16 cellular contexts compared by ENCODE assay signal in the genomic region with DNA sequence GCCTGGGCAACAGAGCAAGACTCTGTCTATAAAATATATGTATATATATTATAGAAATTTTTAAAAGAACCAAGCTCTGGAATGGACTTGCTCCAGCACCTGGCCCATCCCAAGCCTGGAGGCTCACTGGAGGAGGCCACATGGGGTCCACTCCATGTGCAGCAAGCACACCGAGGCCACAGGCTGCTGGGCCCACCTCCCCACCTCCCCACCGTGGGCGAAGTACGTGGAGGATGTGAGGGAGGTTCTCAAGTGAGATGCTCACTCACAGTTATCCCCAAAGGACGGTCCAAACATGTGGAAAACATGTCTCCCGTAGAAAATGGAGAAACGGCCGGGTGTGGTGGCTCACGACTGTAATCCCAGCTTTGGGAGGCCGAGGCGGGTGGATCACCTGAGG. TPM values are rescaled to one million over a fixed set of nuclear protein-coding genes. Genes with fewer than 3 reads are reported as not detected.
DNase-seq lines count a peak whose midpoint lies in the region; ATAC-seq and TF ChIP-seq lines count a peak whose summit lies in the region.
"Had no signal": no experiment of that assay in that cellular context is flagged by ENCODE, and none has a peak within 500 bp of the region (broad histone marks: within the 10 kb centered on the region; RNA-seq: fewer than 3 reads in every experiment).

No MANE protein-coding gene starts in this region.

- H3K23ac ChIP-seq in mesendoderm (ENCODE audit: low read length) = peak overlapping the region; percentile 51

- no peak overlapping the region for H2BK15ac ChIP-seq in mesendoderm (replicated peaks; ENCODE audit: low read depth)

- no peak overlapping the region for H3K4me2 ChIP-seq in mesendoderm (ENCODE audit: low read length)

- WGBS in mesendoderm (ENCODE audit: extremely low coverage, insufficient coverage, low lambda C conversion rate) = no CpG with 5 or more reads among the region's 11 CpGs
- WGBS in thyroid gland, 2 donors = 88 to 94% methylated on average over 11 of the region's 11 CpGs

- no peak for DNase-seq in activated CD4-positive, alpha-beta T cell treated with anti-CD3 and anti-CD28 coated beads, Interleukin-2, amount 10 ng/mL, durations not matched to agents 7 days and 5 days
- DNase-seq in activated CD4-positive, alpha-beta T cell treated with anti-CD3 and anti-CD28 coated beads, Interleukin-2, amount 50 U/mL, for 48 hours = no peak
- no peak for DNase-seq in activated T-helper 1 cell treated with anti-CD3 and anti-CD28 coated beads, Interleukin-12 subunit alpha, Interleukin-12 subunit beta, Interleukin-2, Interleukin-4 antibody, amounts not matched to agents 30 ng/mL and 10 ng/mL and 1 ng/mL, durations not matched to agents 14 hours and 24 hours and 36 hours (ENCODE audit: low spot score)
- DNase-seq in mesendoderm (no peak), thyroid gland (no peak)
- DNase-seq: activated gamma-delta T cell, cerebellar nuclear complex, left cardiac atrium, NCI-H187 treated with DMSO at 0.1 percent for 48 hours had no signal

- no peaks in the 10 kb centered on the region for H3K9me3 ChIP-seq in thyroid gland

- CTCF ChIA-PET in activated CD4-positive, alpha-beta T cell treated with anti-CD3 and anti-CD28 coated beads, Interleukin-2, amount 10 ng/mL, durations not matched to agents 7 days and 5 days (lab: Charles Lee) = interaction anchor here (0.7 to 1.5 kb wide), 4 partner anchors 13 to 456 kb away, joined by 3 to 4 read pairs (median 4); partner anchors contain the start of gene SCLY

- peaks cover 2% of the 10 kb centered on the region for H3K27me3 Mint-ChIP-seq in activated CD4-positive, alpha-beta T cell treated with anti-CD3 and anti-CD28 coated beads, Interleukin-2, amount 10 ng/mL, durations not matched to agents 7 days and 5 days
- peaks cover 3% of the 10 kb centered on the region for H3K27me3 Mint-ChIP-seq in activated T-helper 1 cell treated with anti-CD3 and anti-CD28 coated beads, Interleukin-12 subunit alpha, Interleukin-12 subunit beta, Interleukin-2, Interleukin-4 antibody, amounts not matched to agents 30 ng/mL and 10 ng/mL and 1 ng/mL, durations not matched to agents 14 hours and 24 hours and 36 hours (ENCODE audit: insufficient read depth)

- H3K4me1 ChIP-seq in mesendoderm (ENCODE audit: control insufficient read depth, low read depth, low read length) (peaks cover 18% of the 10 kb centered on the region), thyroid gland (peaks cover 10 to 12% of the 10 kb centered on the region in 2 donors)

- POLR2A ChIA-PET in activated CD4-positive, alpha-beta T cell treated with anti-CD3 and anti-CD28 coated beads, Interleukin-2, amount 10 ng/mL, durations not matched to agents 7 days and 5 days (lab: Charles Lee) = no interaction called here

- peak overlapping the region; percentile 18 for H2BK120ac ChIP-seq in mesendoderm (ENCODE audit: low read depth, low read length)

- intact Hi-C loops in activated T-helper 1 cell treated with anti-CD3 and anti-CD28 coated beads, Interleukin-12 subunit alpha, Interleukin-12 subunit beta, Interleukin-2, Interleukin-4 antibody, amounts not matched to agents 30 ng/mL and 10 ng/mL and 1 ng/mL, durations not matched to agents 14 hours and 24 hours and 36 hours (cut with micrococcal nuclease) = no loop called here
- intact Hi-C loops in thyroid gland (cut with DNase I) = no loop called here

- no peak for TF ChIP-seq CTCF in thyroid gland (IDR thresholded peaks at IDR 0.05)

- H3K36me3 Mint-ChIP-seq in activated CD4-positive, alpha-beta T cell treated with anti-CD3 and anti-CD28 coated beads, Interleukin-2, amount 10 ng/mL, durations not matched to agents 7 days and 5 days (ENCODE audit: low read depth) = no peaks in the 10 kb centered on the region
- H3K36me3 Mint-ChIP-seq in activated T-helper 1 cell treated with anti-CD3 and anti-CD28 coated beads, Interleukin-12 subunit alpha, Interleukin-12 subunit beta, Interleukin-2, Interleukin-4 antibody, amounts not matched to agents 30 ng/mL and 10 ng/mL and 1 ng/mL, durations not matched to agents 14 hours and 24 hours and 36 hours (ENCODE audit: low read depth) = no peaks in the 10 kb centered on the region

- H4K5ac ChIP-seq in mesendoderm (ENCODE audit: low read length) = no peak overlapping the region

- TF ChIP-seq POLR2A in thyroid gland (IDR thresholded peaks at IDR 0.05) = no peak

- H2BK5ac ChIP-seq in mesendoderm (ENCODE audit: low read length) = peak overlapping the region; percentile 97

- ATAC-seq in HG02623 (IDR thresholded peaks at IDR 0.05; ENCODE audit: unreplicated experiment) (no peak), HG03159 (IDR thresholded peaks at IDR 0.05; ENCODE audit: unreplicated experiment) (no peak), HG02571 (IDR thresholded peaks at IDR 0.05; ENCODE audit: unreplicated experiment) (no peak)

- H3K9ac ChIP-seq in mesendoderm (ENCODE audit: low read length) = peak overlapping the region; percentile 29
- H3K9ac ChIP-seq: parathyroid adenoma had no signal

- H3K27ac ChIP-seq in mesendoderm (ENCODE audit: low read depth, low read length) (peak overlapping the region; percentile 65), thyroid gland (peak overlapping the region in 2 of 3 donors; percentile 55 to 80)

- H3K27ac Mint-ChIP-seq in activated CD4-positive, alpha-beta T cell treated with anti-CD3 and anti-CD28 coated beads, Interleukin-2, amount 10 ng/mL, durations not matched to agents 7 days and 5 days = peak overlapping the region; percentile 85
- peak overlapping the region; percentile 85 for H3K27ac Mint-ChIP-seq in activated T-helper 1 cell treated with anti-CD3 and anti-CD28 coated beads, Interleukin-12 subunit alpha, Interleukin-12 subunit beta, Interleukin-2, Interleukin-4 antibody, amounts not matched to agents 30 ng/mL and 10 ng/mL and 1 ng/mL, durations not matched to agents 14 hours and 24 hours and 36 hours

- no peak overlapping the region for H3K4me3 Mint-ChIP-seq in activated CD4-positive, alpha-beta T cell treated with anti-CD3 and anti-CD28 coated beads, Interleukin-2, amount 10 ng/mL, durations not matched to agents 7 days and 5 days
- H3K4me3 Mint-ChIP-seq in activated T-helper 1 cell treated with anti-CD3 and anti-CD28 coated beads, Interleukin-12 subunit alpha, Interleukin-12 subunit beta, Interleukin-2, Interleukin-4 antibody, amounts not matched to agents 30 ng/mL and 10 ng/mL and 1 ng/mL, durations not matched to agents 14 hours and 24 hours and 36 hours = no peak overlapping the region
- H3K4me3 Mint-ChIP-seq: WTC11 had no signal

- H3K36me3 ChIP-seq in mesendoderm (ENCODE audit: control insufficient read depth, insufficient read depth, low read length) (no peaks in the 10 kb centered on the region), thyroid gland (no peaks in the 10 kb centered on the region)

- H3K18ac ChIP-seq in mesendoderm (ENCODE audit: low read length) = peak overlapping the region; percentile 41

- peak overlapping the region; percentile 91 for H3K56ac ChIP-seq in mesendoderm (ENCODE audit: low read length)

- H2AK5ac ChIP-seq in mesendoderm (ENCODE audit: low read length) = peak overlapping the region; percentile 98

- no peaks in the 10 kb centered on the region for H3K79me1 ChIP-seq in mesendoderm (ENCODE audit: low read length)

- H3K27me3 ChIP-seq in mesendoderm (ENCODE audit: insufficient read depth, low read length, poor library complexity) (no peaks in the 10 kb centered on the region), thyroid gland (no peaks in the 10 kb centered on the region)

- H3K4me3 ChIP-seq in mesendoderm (ENCODE audit: low read length) (no peak overlapping the region), thyroid gland (replicated peaks in 1 of 3) (no peak overlapping the region)

- H3K4me1 Mint-ChIP-seq in activated CD4-positive, alpha-beta T cell treated with anti-CD3 and anti-CD28 coated beads, Interleukin-2, amount 10 ng/mL, durations not matched to agents 7 days and 5 days = peaks cover 21% of the 10 kb centered on the region
- H3K4me1 Mint-ChIP-seq in activated T-helper 1 cell treated with anti-CD3 and anti-CD28 coated beads, Interleukin-12 subunit alpha, Interleukin-12 subunit beta, Interleukin-2, Interleukin-4 antibody, amounts not matched to agents 30 ng/mL and 10 ng/mL and 1 ng/mL, durations not matched to agents 14 hours and 24 hours and 36 hours (ENCODE audit: low read depth) = peaks cover 18% of the 10 kb centered on the region

- no peaks in the 10 kb centered on the region for H3K79me2 ChIP-seq in mesendoderm (ENCODE audit: control insufficient read depth, insufficient read depth, low read length)
- H3K79me2 ChIP-seq: parathyroid adenoma had no signal

- H4K8ac ChIP-seq in mesendoderm (ENCODE audit: low read depth, low read length) = no peak overlapping the region

- no peaks in the 10 kb centered on the region for H3K9me3 Mint-ChIP-seq in activated CD4-positive, alpha-beta T cell treated with anti-CD3 and anti-CD28 coated beads, Interleukin-2, amount 10 ng/mL, durations not matched to agents 7 days and 5 days
- H3K9me3 Mint-ChIP-seq in activated T-helper 1 cell treated with anti-CD3 and anti-CD28 coated beads, Interleukin-12 subunit alpha, Interleukin-12 subunit beta, Interleukin-2, Interleukin-4 antibody, amounts not matched to agents 30 ng/mL and 10 ng/mL and 1 ng/mL, durations not matched to agents 14 hours and 24 hours and 36 hours = no peaks in the 10 kb centered on the region

- H3K4ac ChIP-seq in mesendoderm (ENCODE audit: low read depth, low read length) = peak overlapping the region; percentile 74

RNA-seq across cellular contexts. Expression of gene RAB17, which starts 13.9 kb away (rescaled TPM):
- total RNA-seq in activated CD4-positive, alpha-beta T cell treated with anti-CD3 and anti-CD28 coated beads, Interleukin-2, amount 10 ng/mL, durations not matched to agents 7 days and 5 days = not detected
- not detected in 2 replicates for total RNA-seq in activated T-helper 1 cell treated with anti-CD3 and anti-CD28 coated beads, Interleukin-12 subunit alpha, Interleukin-12 subunit beta, Interleukin-2, Interleukin-4 antibody, amounts not matched to agents 30 ng/mL and 10 ng/mL and 1 ng/mL, durations not matched to agents 14 hours and 24 hours and 36 hours
- polyA plus RNA-seq in mesendoderm (2013, experiment 1 of 2) = 111 TPM
- polyA plus RNA-seq in mesendoderm (2013, experiment 2 of 2) = 108 TPM
- total RNA-seq in thyroid gland = 10 to 100 TPM; 37.6 to 88.1 (median 70.1) TPM

RNA-seq across cellular contexts. Expression of gene LRRFIP1, which starts 23.0 kb away (rescaled TPM):
- 100 to 1,000 TPM; 187 to 196 TPM for total RNA-seq in activated CD4-positive, alpha-beta T cell treated with anti-CD3 and anti-CD28 coated beads, Interleukin-2, amount 10 ng/mL, durations not matched to agents 7 days and 5 days
- 212 and 226 TPM in 2 replicates for total RNA-seq in activated T-helper 1 cell treated with anti-CD3 and anti-CD28 coated beads, Interleukin-12 subunit alpha, Interleukin-12 subunit beta, Interleukin-2, Interleukin-4 antibody, amounts not matched to agents 30 ng/mL and 10 ng/mL and 1 ng/mL, durations not matched to agents 14 hours and 24 hours and 36 hours
- polyA plus RNA-seq in mesendoderm (2013, experiment 1 of 2) = 86.5 TPM
- polyA plus RNA-seq in mesendoderm (2013, experiment 2 of 2) = 91.0 TPM
- 100 to 1,000 TPM in 2 of 4 donors, 10 to 100 TPM in 2; 76.1 to 113 (median 96.6) TPM for total RNA-seq in thyroid gland

RNA-seq across cellular contexts. Expression of gene PRLH, which starts 38.0 kb away (rescaled TPM):
- total RNA-seq in activated CD4-positive, alpha-beta T cell treated with anti-CD3 and anti-CD28 coated beads, Interleukin-2, amount 10 ng/mL, durations not matched to agents 7 days and 5 days = not detected
- not detected in 2 replicates for total RNA-seq in activated T-helper 1 cell treated with anti-CD3 and anti-CD28 coated beads, Interleukin-12 subunit alpha, Interleukin-12 subunit beta, Interleukin-2, Interleukin-4 antibody, amounts not matched to agents 30 ng/mL and 10 ng/mL and 1 ng/mL, durations not matched to agents 14 hours and 24 hours and 36 hours
- polyA plus RNA-seq in mesendoderm (2013, experiment 1 of 2) = not detected
- polyA plus RNA-seq in mesendoderm (2013, experiment 2 of 2) = not detected
- not detected for total RNA-seq in thyroid gland
- total RNA-seq: left cardiac atrium, skeletal muscle tissue, ureter, WTC11 had no signal

Comparison
In these comparisons a context has a peak if more than half of its experiments do, and no peak if none do; other contexts are left out.
1. RNA of gene RAB17, which starts 13.9 kb away (total RNA-seq): 37.6 to 88.1 TPM in thyroid gland; not detected in activated T-helper 1 cell treated with anti-CD3 and anti-CD28 coated beads, Interleukin-12 subunit alpha, Interleukin-12 subunit beta, Interleukin-2, Interleukin-4 antibody, amounts not matched to agents 30 ng/mL and 10 ng/mL and 1 ng/mL, durations not matched to agents 14 hours and 24 hours and 36 hours and not detected in activated CD4-positive, alpha-beta T cell treated with anti-CD3 and anti-CD28 coated beads, Interleukin-2, amount 10 ng/mL, durations not matched to agents 7 days and 5 days; every median in the first group is over 10 times any median in the second.